18 cellular contexts compared by ENCODE assay signal in the genomic region with DNA sequence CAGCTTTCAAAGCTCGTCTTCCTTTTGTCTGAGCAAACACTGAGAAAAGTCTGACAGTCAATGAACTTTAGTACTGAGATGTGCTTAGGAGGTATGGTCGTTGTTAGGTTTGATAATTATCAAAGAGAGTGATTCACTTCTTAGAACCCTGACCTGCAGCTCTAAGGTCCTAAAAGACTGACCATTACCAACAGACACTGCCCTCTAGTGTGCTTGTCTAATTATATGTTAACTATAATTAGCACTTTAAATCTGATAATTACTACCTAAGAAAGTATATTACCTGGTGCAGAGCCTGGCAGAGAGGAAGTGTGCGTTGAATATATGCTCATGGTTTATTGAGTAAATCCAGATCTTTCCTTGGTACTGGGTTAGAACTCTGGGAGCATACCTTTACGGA. TPM values are rescaled to one million over a fixed set of nuclear protein-coding genes. Genes with fewer than 3 reads are reported as not detected.
DNase-seq lines count a peak whose midpoint lies in the region; FAIRE-seq and TF ChIP-seq lines count a peak whose summit lies in the region.
"Not testable (repeated sequence)": the region's sequence is repeated elsewhere in the genome, so short reads cannot be mapped to it uniquely, and the experiment has no call there.
"Had no signal": no experiment of that assay in that cellular context is flagged by ENCODE, and none has a peak within 500 bp of the region (broad histone marks: within the 10 kb centered on the region; RNA-seq: fewer than 3 reads in every experiment).

No MANE protein-coding gene starts in this region.

- CTCF ChIA-PET in OCI-LY7 (lab: Charles Lee; ENCODE audit: unreplicated experiment) = not testable (repeated sequence)
- CTCF ChIA-PET in endothelial cell of umbilical vein (lab: Charles Lee) = interaction anchor here (0.6 to 2.5 kb wide), 10 partner anchors 9 to 468 kb away, joined by 3 to 30 read pairs (median 5); no protein-coding TSS in a partner anchor

- not testable (repeated sequence) for H2AFZ ChIP-seq in GM23248; KMS-11 (ENCODE audit: low read depth); OCI-LY7 (ENCODE audit: low read length); endothelial cell of umbilical vein (ENCODE audit: low read depth, low read length)

- not testable (repeated sequence) for H3K9me3 ChIP-seq in GM23248 (ENCODE audit: low read depth); OCI-LY7 (ENCODE audit: low read length); endothelial cell of umbilical vein (replicated peaks; ENCODE audit: control insufficient read depth, insufficient read depth, low read length)

- H3K79me2 ChIP-seq in GM23248 (ENCODE audit: insufficient read depth); KMS-11 (ENCODE audit: insufficient read depth, low read depth); OCI-LY7 (ENCODE audit: insufficient read depth, low read depth, low read length); endothelial cell of umbilical vein (ENCODE audit: control insufficient read depth, insufficient read depth, low read length): not testable (repeated sequence)

- POLR2A ChIA-PET in OCI-LY7 (lab: Charles Lee); endothelial cell of umbilical vein (lab: Charles Lee): not testable (repeated sequence)

- not testable (repeated sequence) for H3K9ac ChIP-seq in GM23248; KMS-11; endothelial cell of umbilical vein (replicated peaks; ENCODE audit: extremely low read depth, insufficient read depth, low read length)

- H3K4me3 ChIP-seq in GM23248; KMS-11 (IDR thresholded peaks at IDR 0.05; ENCODE audit: insufficient read depth, low read depth, low read length); OCI-LY7 (ENCODE audit: low read depth, low read length, poor library complexity, severe bottlenecking); endothelial cell of umbilical vein (replicated peaks in 1 of 3; ENCODE audit: insufficient read depth in 1 of 3, low read depth in 1 of 3, low read length in 3 of 3); kidney epithelial cell (ENCODE audit: low read depth, low read length): not testable (repeated sequence)

- not testable (repeated sequence) for H3K4me2 ChIP-seq in GM23248 (ENCODE audit: unreplicated experiment); KMS-11; OCI-LY7 (ENCODE audit: low read length); endothelial cell of umbilical vein (ENCODE audit: insufficient read depth, low read length)

- 51 to 58% methylated on average over 4 of the region's 4 CpGs for WGBS in GM23248 (ENCODE audit: low coverage in 1 of 2, low lambda C conversion rate in 2 of 2, missing lambda C conversion rate in 2 of 2), 2 experiments

- H3F3A ChIP-seq in GM23248 (ENCODE audit: insufficient read depth) = not testable (repeated sequence)

- DNase-seq in Caki2 (ENCODE audit: low read depth) = peak; percentile 1
- peak; percentile 51 for DNase-seq in GM23248
- DNase-seq in OCI-LY7 (ENCODE audit: low spot score) = peak; percentile 2
- DNase-seq in astrocyte of the hippocampus (ENCODE audit: low read depth, low spot score) = peak; percentile 2
- DNase-seq in endothelial cell of umbilical vein (ENCODE audit: low read depth, low spot score) = peak; percentile 39
- not testable (repeated sequence) for DNase-seq in kidney epithelial cell (ENCODE audit: low read depth)
- DNase-seq in urothelium cell line (ENCODE audit: low spot score) = peak; percentile 2

- FAIRE-seq in endothelial cell of umbilical vein (lab: Jason Lieb, UNC); urothelium cell line (lab: Jason Lieb, UNC): not testable (repeated sequence)

- intact Hi-C loops in OCI-LY7 (cut with micrococcal nuclease; ENCODE audit: unreplicated experiment) = not testable (repeated sequence)
- intact Hi-C loops in endothelial cell of umbilical vein (cut with micrococcal nuclease) = loop anchor here (1.0 to 2.0 kb wide), 2 partner anchors 206 to 421 kb away; no protein-coding TSS in a partner anchor

- H3K27ac ChIP-seq in GM23248; KMS-11; OCI-LY7 (ENCODE audit: low read depth, low read length, poor library complexity, severe bottlenecking); endothelial cell of umbilical vein (ENCODE audit: insufficient read depth, low read depth, low read length): not testable (repeated sequence)

- TF ChIP-seq CTCF in KMS-11 (conservative IDR thresholded peaks at IDR 0.05; ENCODE audit: low read depth, low read length) (0 out of 2 replicates have a peak, but pooled peaks have one; percentile 14), kidney epithelial cell (IDR thresholded peaks at IDR 0.05; ENCODE audit: insufficient read depth, low read length, poor library complexity, severe bottlenecking) (peak; percentile 12)
- not testable (repeated sequence) for TF ChIP-seq CTCF in OCI-LY7 (conservative IDR thresholded peaks at IDR 0.05; ENCODE audit: low read length); endothelial cell of umbilical vein (IDR thresholded peaks at IDR 0.05; ENCODE audit: extremely low read depth in 1 of 2, insufficient read depth in 1 of 2, low read depth in 1 of 2, low read length in 2 of 2)

- not testable (repeated sequence) for H3K36me3 ChIP-seq in GM23248 (ENCODE audit: low read depth); KMS-11 (ENCODE audit: insufficient read depth); OCI-LY7 (ENCODE audit: insufficient read depth, low read length); endothelial cell of umbilical vein (ENCODE audit: control insufficient read depth in 2 of 2, extremely low read depth in 1 of 2, insufficient read depth in 2 of 2, low read length in 2 of 2); kidney epithelial cell (ENCODE audit: control insufficient read depth, insufficient read depth, low read length)

- not testable (repeated sequence) for H3K4me1 ChIP-seq in GM23248 (ENCODE audit: insufficient read depth); KMS-11 (ENCODE audit: low read depth, poor library complexity, severe bottlenecking); OCI-LY7 (ENCODE audit: insufficient read depth, low read length, poor library complexity, severe bottlenecking); endothelial cell of umbilical vein (ENCODE audit: control insufficient read depth, extremely low read depth, insufficient read depth, low read length)

- BruUV-seq in OCI-LY7 (replicated peaks; lab: Mats Ljungman, UMichigan); endothelial cell of umbilical vein (replicated peaks; lab: Mats Ljungman, UMichigan): not testable (repeated sequence)

- not testable (repeated sequence) for H3K9me2 ChIP-seq in GM23248 (ENCODE audit: insufficient read depth); OCI-LY7 (ENCODE audit: insufficient read depth, low read length)

- H3K27me3 ChIP-seq in GM23248 (replicated peaks; ENCODE audit: insufficient read depth); KMS-11 (ENCODE audit: insufficient read depth, low read depth); endothelial cell of umbilical vein (ENCODE audit: control insufficient read depth in 2 of 2, insufficient read depth in 2 of 2, low read length in 2 of 2); kidney epithelial cell (ENCODE audit: control insufficient read depth, insufficient read depth, low read length): not testable (repeated sequence)

- H4K20me1 ChIP-seq in GM23248 (ENCODE audit: insufficient read depth); KMS-11 (ENCODE audit: insufficient read depth); OCI-LY7 (ENCODE audit: insufficient read depth, low read length); endothelial cell of umbilical vein (replicated peaks; ENCODE audit: control insufficient read depth, extremely low read depth, insufficient read depth, low read length): not testable (repeated sequence)

- TF ChIP-seq POLR2A in endothelial cell of umbilical vein (IDR thresholded peaks at IDR 0.05; ENCODE audit: low read depth, low read length) = not testable (repeated sequence)

- in situ Hi-C loops in Caki2 (cut with HindIII; ENCODE audit: low pct_unique_long_range_greater_than_20kb, low sequenced_read_pairs); GM23248 (cut with MboI): not testable (repeated sequence)

- not testable (repeated sequence) for H3K9me1 ChIP-seq in endothelial cell of umbilical vein (replicated peaks; ENCODE audit: control insufficient read depth, extremely low read depth, insufficient read depth, low read length)

- dilution Hi-C loops in endothelial cell of umbilical vein (cut with MboI; ENCODE audit: extremely low pct_ligation_motif_present, low sequenced_read_pairs) = not testable (repeated sequence)

RNA-seq across cellular contexts. Expression of a gene that starts 38.4 kb away (rescaled TPM):
- not detected in 2 replicates for total RNA-seq in Caki2 (2014; rRNA removed; shearing (Covaris generic); ENCODE audit: low replicate concordance)
- not detected in 2 replicates for total RNA-seq in GM23248 (2014; rRNA removed; shearing (Covaris generic))
- 0.58 TPM in 1 of 2 replicates, not detected in the other for polyA plus RNA-seq in GM23248 (2016; fragmentation: Nextera tagmentation; extraction: Ambion mirVana)
- not detected in 2 replicates for total RNA-seq in OCI-LY7 (2014; rRNA removed; shearing (Covaris generic))
- total RNA-seq in OCI-LY7 (2022) = not detected in 2 replicates
- not detected in 2 replicates for total RNA-seq in endothelial cell of umbilical vein
- polyA plus RNA-seq in endothelial cell of umbilical vein = not detected in 2 replicates
- not detected in 2 replicates for polyA plus RNA-seq in endothelial cell of umbilical vein (2011; cell fraction: cytosol; rRNA removed)
- not detected in 2 replicates for polyA plus RNA-seq in endothelial cell of umbilical vein (2011; cell fraction: nucleus; rRNA removed)
- not detected in 2 replicates for polyA plus RNA-seq in endothelial cell of umbilical vein (2012)
- polyA minus RNA-seq in endothelial cell of umbilical vein = 1.4 and 5.8 TPM in 2 replicates
- polyA minus RNA-seq in endothelial cell of umbilical vein (2011; cell fraction: cytosol; rRNA and poly(A)+ RNA removed) = not detected
- polyA minus RNA-seq in endothelial cell of umbilical vein (2011; cell fraction: nucleus; rRNA and poly(A)+ RNA removed) = not detected in 2 replicates
- total RNA-seq in kidney epithelial cell = not detected in 2 replicates
- total RNA-seq: activated B cell treated with CpG ODN at 0.5 μM for 24 hours; breast epithelium; CD4-positive, alpha-beta memory T cell; HepG2; left ventricle myocardium superior; mucosa of descending colon; neural crest cell; progenitor cell of endocrine pancreas; testis had no signal
- polyA plus RNA-seq: AG04450; CD4-positive, alpha-beta memory T cell; HepG2 had no signal
